ENCODE assay signal across 19 cellular contexts in the genomic region with DNA sequence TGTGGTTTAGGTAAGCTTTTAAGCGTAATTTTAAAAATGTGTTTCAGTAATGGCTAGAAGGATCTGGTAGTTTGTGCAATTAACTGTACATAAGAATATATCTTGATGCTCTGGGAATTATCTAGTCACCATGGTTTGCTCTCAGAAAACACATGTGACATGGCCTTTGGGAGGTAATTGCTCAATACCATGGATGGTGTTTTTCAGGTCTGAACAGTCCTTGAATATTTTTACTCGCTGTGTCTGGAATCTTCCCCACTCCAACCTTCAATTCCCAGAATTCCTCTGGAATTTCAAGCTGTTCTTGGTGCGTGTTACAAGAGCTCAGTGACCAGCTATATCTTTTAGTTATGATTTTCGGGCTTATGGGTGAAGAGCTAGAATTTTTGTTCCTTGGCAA.
DNase-seq lines count a peak whose midpoint lies in the region; ATAC-seq and TF ChIP-seq lines count a peak whose summit lies in the region.
"Had no signal": no experiment of that assay in that cellular context is flagged by ENCODE, and none has a peak within 500 bp of the region (broad histone marks: within the 10 kb centered on the region; RNA-seq: fewer than 3 reads in every experiment).

No MANE protein-coding gene starts in this region.

- peaks cover 6% of the 10 kb centered on the region for H3K79me2 ChIP-seq in neural cell (replicated peaks; ENCODE audit: insufficient read depth, low read length)

- no peaks in the 10 kb centered on the region for H3K9me3 ChIP-seq in neural cell (ENCODE audit: low read length)
- no peaks in the 10 kb centered on the region for H3K9me3 ChIP-seq in thoracic aorta
- H3K9me3 ChIP-seq: A549, Caco-2 had no signal

- intact Hi-C loops in Right ventricle myocardium inferior (cut with DNase I) (no loop called here), left cardiac atrium (cut with DNase I) (loop anchor here in 1 of 2 donors (10.0 kb wide), 1 partner anchor 91 kb away; no protein-coding TSS in a partner anchor)

- TF ChIP-seq RAD21 in neural cell (conservative IDR thresholded peaks at IDR 0.05), result no peak

- no peaks in the 10 kb centered on the region for H3K9me3 Mint-ChIP-seq in brain
- H3K9me3 Mint-ChIP-seq: CD4-positive, alpha-beta T cell had no signal

- peak overlapping the region; percentile 33 for H3K27ac ChIP-seq in neural cell (ENCODE audit: low read length)
- H3K27ac ChIP-seq in thoracic aorta, result peak overlapping the region; percentile 8 to 84

- ATAC-seq in Right ventricle myocardium inferior (peak; percentile 43), left cardiac atrium (no peak), thoracic aorta (ENCODE audit: insufficient number of reproducible peaks, low FRiP score, low read depth) (no peak), HG02798 (IDR thresholded peaks at IDR 0.05; ENCODE audit: poor library complexity, unreplicated experiment) (no peak)
- ATAC-seq: A549 had no signal

- no peaks in the 10 kb centered on the region for H3K9me2 ChIP-seq in neural cell (ENCODE audit: insufficient read depth, low read length)

- peaks cover 36 to 90% of the 10 kb centered on the region in 2 donors for H3K4me1 ChIP-seq in thoracic aorta (ENCODE audit: control insufficient read depth in 1 of 2, low read depth in 2 of 2)

- H2AFZ ChIP-seq in neural cell (ENCODE audit: low read depth, low read length), result no peak overlapping the region

- H3K9ac ChIP-seq in neural cell (ENCODE audit: low read length), result no peak overlapping the region

- H3K4me1 Mint-ChIP-seq in brain, result peaks cover 79% of the 10 kb centered on the region

- TF ChIP-seq EP300 in neural cell (conservative IDR thresholded peaks at IDR 0.05; ENCODE audit: poor library complexity, severe bottlenecking), result no peak

- H3F3A ChIP-seq in neural cell (ENCODE audit: insufficient read depth, low read length, poor library complexity, severe bottlenecking), result no peaks in the 10 kb centered on the region

- TF ChIP-seq CTCF in brain (conservative IDR thresholded peaks at IDR 0.05) (no peak), neural cell (IDR thresholded peaks at IDR 0.05; ENCODE audit: poor library complexity, severe bottlenecking) (no peak), thoracic aorta (IDR thresholded peaks at IDR 0.05) (no peak)

- H3K36me3 Mint-ChIP-seq in brain, result peaks cover 32% of the 10 kb centered on the region

- DNase-seq in Right ventricle myocardium inferior (ENCODE audit: missing footprints) (no peak), left cardiac atrium (no peak), thoracic aorta (ENCODE audit: low spot score) (no peak), NCI-H1694 treated with DMSO at 0.1 percent for 48 hours (lab: John Stamatoyannopoulos, UW) (no peak)
- no peak for DNase-seq in stimulated activated CD8-positive, alpha-beta memory T cell treated with anti-CD3 and anti-CD28 coated beads, Interleukin-4, amount 100 ng/mL, for 48 hours
- DNase-seq: Caco-2; CD4-positive, alpha-beta T cell; GDM1; Kasumi-1; MM.1S; NCI-H1092 treated with DMSO at 0.1 percent for 48 hours; NCI-H146; NCI-H2081; NCI-H226; NCI-H526 had no signal

- H3K27ac Mint-ChIP-seq in brain, result peak overlapping the region in 3 of 5 experiments; percentile 39 to 67 (median 63)
- H3K27ac Mint-ChIP-seq: CD4-positive, alpha-beta T cell had no signal

- no peak overlapping the region for H3K4me2 ChIP-seq in neural cell (ENCODE audit: low read length)
- H3K4me2 ChIP-seq: A549 had no signal

- H3K27me3 ChIP-seq in neural cell (ENCODE audit: insufficient read depth, low read depth, low read length) (no peaks in the 10 kb centered on the region), thoracic aorta (replicated peaks; ENCODE audit: insufficient read depth) (no peaks in the 10 kb centered on the region)

- H3K27me3 Mint-ChIP-seq in brain, result peaks cover 2% of the 10 kb centered on the region
- H3K27me3 Mint-ChIP-seq: CD4-positive, alpha-beta T cell had no signal

- H3K4me3 ChIP-seq in neural cell (ENCODE audit: low read length) (no peak overlapping the region), thoracic aorta (no peak overlapping the region)
- H3K4me3 ChIP-seq: A549 had no signal

- H3K36me3 ChIP-seq in neural cell (ENCODE audit: insufficient read depth, low read length) (peaks cover 10% of the 10 kb centered on the region), thoracic aorta (no peaks in the 10 kb centered on the region)

- H4K20me1 ChIP-seq in neural cell (ENCODE audit: insufficient read depth), result no peaks in the 10 kb centered on the region

- peak overlapping the region in 1 of 5 experiments; percentile 25 for H3K4me3 Mint-ChIP-seq in brain
- H3K4me3 Mint-ChIP-seq: CD4-positive, alpha-beta T cell had no signal

TF ChIP-seq in neural cell, 6 proteins besides CTCF, POLR2A, EP300 and RAD21:
- TF ChIP-seq TAF1 (IDR thresholded peaks at IDR 0.05; ENCODE audit: low read depth), result no peak
- no peak for TF ChIP-seq SMC3 (conservative IDR thresholded peaks at IDR 0.05; ENCODE audit: poor library complexity)
- no peak for TF ChIP-seq MXI1 (conservative IDR thresholded peaks at IDR 0.05; ENCODE audit: poor library complexity, severe bottlenecking)
- no peak for TF ChIP-seq POLR2AphosphoS5 (IDR thresholded peaks at IDR 0.05)
- TF ChIP-seq, protein P1, sequence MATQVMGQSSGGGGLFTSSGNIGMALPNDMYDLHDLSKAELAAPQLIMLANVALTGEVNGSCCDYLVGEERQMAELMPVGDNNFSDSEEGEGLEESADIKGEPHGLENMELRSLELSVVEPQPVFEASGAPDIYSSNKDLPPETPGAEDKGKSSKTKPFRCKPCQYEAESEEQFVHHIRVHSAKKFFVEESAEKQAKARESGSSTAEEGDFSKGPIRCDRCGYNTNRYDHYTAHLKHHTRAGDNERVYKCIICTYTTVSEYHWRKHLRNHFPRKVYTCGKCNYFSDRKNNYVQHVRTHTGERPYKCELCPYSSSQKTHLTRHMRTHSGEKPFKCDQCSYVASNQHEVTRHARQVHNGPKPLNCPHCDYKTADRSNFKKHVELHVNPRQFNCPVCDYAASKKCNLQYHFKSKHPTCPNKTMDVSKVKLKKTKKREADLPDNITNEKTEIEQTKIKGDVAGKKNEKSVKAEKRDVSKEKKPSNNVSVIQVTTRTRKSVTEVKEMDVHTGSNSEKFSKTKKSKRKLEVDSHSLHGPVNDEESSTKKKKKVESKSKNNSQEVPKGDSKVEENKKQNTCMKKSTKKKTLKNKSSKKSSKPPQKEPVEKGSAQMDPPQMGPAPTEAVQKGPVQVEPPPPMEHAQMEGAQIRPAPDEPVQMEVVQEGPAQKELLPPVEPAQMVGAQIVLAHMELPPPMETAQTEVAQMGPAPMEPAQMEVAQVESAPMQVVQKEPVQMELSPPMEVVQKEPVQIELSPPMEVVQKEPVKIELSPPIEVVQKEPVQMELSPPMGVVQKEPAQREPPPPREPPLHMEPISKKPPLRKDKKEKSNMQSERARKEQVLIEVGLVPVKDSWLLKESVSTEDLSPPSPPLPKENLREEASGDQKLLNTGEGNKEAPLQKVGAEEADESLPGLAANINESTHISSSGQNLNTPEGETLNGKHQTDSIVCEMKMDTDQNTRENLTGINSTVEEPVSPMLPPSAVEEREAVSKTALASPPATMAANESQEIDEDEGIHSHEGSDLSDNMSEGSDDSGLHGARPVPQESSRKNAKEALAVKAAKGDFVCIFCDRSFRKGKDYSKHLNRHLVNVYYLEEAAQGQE (IDR thresholded peaks at IDR 0.05; ENCODE audit: borderline replicate concordance), result no peak
- no peak for TF ChIP-seq EZH2 (IDR thresholded peaks at IDR 0.05; ENCODE audit: borderline replicate concordance, insufficient read depth, low read length, poor library complexity, severe bottlenecking)
TF ChIP-seq in neural cell: peak in this region for 0.
